In the genomic region with DNA sequence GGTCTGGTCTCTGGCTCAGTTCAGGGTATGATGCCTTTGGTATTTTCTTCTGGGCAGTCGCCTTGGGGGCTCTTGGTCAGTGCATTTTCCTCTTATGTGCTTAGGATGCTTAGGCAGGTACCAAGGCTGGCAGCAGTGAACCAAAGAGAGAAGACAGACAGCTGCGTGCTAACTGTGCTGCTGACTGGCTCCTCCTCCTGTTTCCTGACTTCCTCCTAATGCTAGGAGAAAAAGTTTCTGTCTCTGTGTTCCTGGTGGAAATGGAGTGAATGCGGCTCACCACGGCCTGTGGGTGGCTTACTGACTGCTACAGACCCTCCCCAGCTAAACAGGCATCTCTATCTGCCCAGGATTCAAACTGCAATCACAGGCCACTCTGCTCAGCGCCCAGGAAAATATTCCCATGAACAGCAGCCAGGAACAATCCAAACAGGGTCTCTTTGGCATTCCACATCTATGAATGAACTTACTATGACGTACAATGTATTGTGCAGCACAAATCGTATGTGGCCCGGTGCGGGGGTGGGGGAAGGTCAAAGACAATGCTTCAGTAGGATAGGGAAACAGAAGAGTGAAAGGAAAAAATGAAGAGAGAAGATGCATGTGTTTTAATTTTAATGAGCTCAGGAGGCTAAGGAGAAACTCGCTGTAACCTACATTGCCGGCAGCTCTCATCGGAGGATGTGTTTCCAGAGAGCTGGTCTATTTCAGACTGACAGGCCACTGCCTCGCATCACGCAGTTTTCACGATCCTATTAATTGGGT, we compare ENCODE assay signal across 10 cellular contexts. TPM values are rescaled to one million over a fixed set of nuclear protein-coding genes. Genes with fewer than 3 reads are reported as not detected.
A peak's percentile ranks its signal among the peaks of the same experiment; 100 is the strongest.
DNase-seq lines count a peak whose midpoint lies in the region; ATAC-seq lines count a peak whose summit lies in the region.
"Had no signal": no experiment of that assay in that cellular context is flagged by ENCODE, and none has a peak within 500 bp of the region (broad histone marks: within the 10 kb centered on the region; RNA-seq: fewer than 3 reads in every experiment).

No MANE protein-coding gene starts in this region.

- H3K9me3 ChIP-seq in right cardiac atrium (ENCODE audit: control insufficient read depth, low read length), result no peaks in the 10 kb centered on the region
- H3K9me3 ChIP-seq in stomach smooth muscle (ENCODE audit: control insufficient read depth in 2 of 2, low read length in 2 of 2), result no peaks in the 10 kb centered on the region

- ATAC-seq in right cardiac atrium, result no peak
- no peak for ATAC-seq in esophagus mucosa
- no peak for ATAC-seq in GM21381 (IDR thresholded peaks at IDR 0.05; ENCODE audit: unreplicated experiment)

- H3K9ac ChIP-seq in stomach smooth muscle (ENCODE audit: low read length in 2 of 2), result peak overlapping the region; percentile 29 to 47

- intact Hi-C loops in right cardiac atrium (cut with DNase I), result no loop called here

- 47% methylated on average over 15 of the region's 15 CpGs for WGBS in right cardiac atrium

- H3K4me1 ChIP-seq in right cardiac atrium (ENCODE audit: control insufficient read depth, insufficient read depth, low read length) (peaks cover 2% of the 10 kb centered on the region), stomach smooth muscle (ENCODE audit: control insufficient read depth, insufficient read depth, low read length) (peaks cover 37% of the 10 kb centered on the region)

- DNase-seq in NCI-H2107 treated with DMSO at 0.1 percent for 48 hours (lab: John Stamatoyannopoulos, UW; ENCODE audit: unreplicated experiment), result peak; percentile 35
- no peak for DNase-seq in NCI-H2107 (lab: John Stamatoyannopoulos, UW)
- DNase-seq in astrocyte of the hippocampus (ENCODE audit: low read depth, low spot score), result peak; percentile 74
- DNase-seq in right cardiac atrium, result no peak
- DNase-seq in COLO668 (lab: John Stamatoyannopoulos, UW; ENCODE audit: unreplicated experiment), result no peak
- DNase-seq: activated B cell treated with CpG ODN at 0.5 μM for 24 hours had no signal

- no peaks in the 10 kb centered on the region for H3K27me3 ChIP-seq in right cardiac atrium (ENCODE audit: control insufficient read depth, insufficient read depth)
- H3K27me3 ChIP-seq in stomach smooth muscle (ENCODE audit: control insufficient read depth in 1 of 2, insufficient read depth in 2 of 2, low read length in 2 of 2), result no peaks in the 10 kb centered on the region

- H3K27ac ChIP-seq in right cardiac atrium (ENCODE audit: low read length), result peak overlapping the region; percentile 65
- peak overlapping the region; percentile 62 for H3K27ac ChIP-seq in stomach smooth muscle (ENCODE audit: low read length)

- H3K4me3 ChIP-seq in right cardiac atrium (ENCODE audit: low read length), result no peak overlapping the region
- peak overlapping the region; percentile 28 to 52 for H3K4me3 ChIP-seq in stomach smooth muscle (ENCODE audit: low read length in 2 of 2)

- H3K36me3 ChIP-seq in stomach smooth muscle (ENCODE audit: control insufficient read depth in 2 of 2, insufficient read depth in 2 of 2, low read length in 2 of 2), result peaks cover 0 to 2% of the 10 kb centered on the region in 2 donors

RNA-seq across cellular contexts. Expression of a gene that starts 2.8 kb away (rescaled TPM):
- total RNA-seq in right cardiac atrium, result 10 to 100 TPM in 1 of 4 donors, 1 to 10 TPM in 3; 3.6 to 11.5 (median 5.8) TPM
- 5.7 TPM for polyA plus RNA-seq in right cardiac atrium
- 4.2 TPM for total RNA-seq in esophagus mucosa
- total RNA-seq: LHCN-M2 had no signal

Comparison
In these comparisons a context has a peak if more than half of its experiments do, and no peak if none do; other contexts are left out.
1. DNase-seq: peak in NCI-H2107 treated with DMSO at 0.1 percent for 48 hours (single experiment) and astrocyte of the hippocampus (single experiment); none in NCI-H2107 (single experiment), right cardiac atrium (0 of 3) and COLO668 (single experiment).